In the genomic region with DNA sequence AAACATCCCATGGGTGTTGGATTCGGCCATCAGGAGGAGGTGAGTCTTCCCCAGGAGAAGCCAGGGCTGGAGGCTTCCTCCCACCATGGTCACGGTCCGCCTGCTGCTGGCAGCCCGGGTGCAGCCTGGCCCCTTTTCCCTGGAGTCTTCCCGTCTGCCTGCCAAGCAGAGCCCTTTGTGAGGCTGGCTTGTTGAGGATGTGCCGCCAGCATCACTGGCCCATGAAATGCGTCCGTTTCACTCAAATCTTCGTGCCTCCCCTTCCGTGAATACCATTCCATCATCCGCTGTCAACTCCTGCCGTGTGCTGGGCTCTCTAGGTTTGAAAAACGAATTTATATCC, we compare ENCODE assay signal across 17 cellular contexts. TPM values are rescaled to one million over a fixed set of nuclear protein-coding genes. Genes with fewer than 3 reads are reported as not detected.
"Had no signal": no experiment of that assay in that cellular context is flagged by ENCODE, and none has a peak within 500 bp of the region (broad histone marks: within the 10 kb centered on the region; RNA-seq: fewer than 3 reads in every experiment).

No MANE protein-coding gene starts in this region.

- FAIRE-seq: frontal cortex, kidney, pancreas had no signal

- ATAC-seq: activated CD8-positive, alpha-beta T cell treated with anti-CD3 and anti-CD28 coated beads, Interleukin-2, amount 10 ng/mL, durations not matched to agents 7 days and 5 days; activated T-cell treated with anti-CD3 and anti-CD28 coated beads, Interleukin-2, amount 50 U/mL, for 72 hours; body of pancreas; left ventricle myocardium superior; pancreas; upper lobe of right lung had no signal

- H3K9me3 Mint-ChIP-seq: activated naive CD8-positive, alpha-beta T cell treated with anti-CD3 and anti-CD28 coated beads, Interleukin-2, amount 10 ng/mL, durations not matched to agents 7 days and 5 days; activated T-cell treated with anti-CD3 and anti-CD28 coated beads, Interleukin-2, amount 50 U/mL, for 72 hours had no signal

- H3K27me3 Mint-ChIP-seq: activated naive CD8-positive, alpha-beta T cell treated with anti-CD3 and anti-CD28 coated beads, Interleukin-2, amount 10 ng/mL, durations not matched to agents 7 days and 5 days had no signal

- H3K4me3 ChIP-seq: body of pancreas, pancreas, upper lobe of right lung had no signal

- H3K27ac Mint-ChIP-seq: activated CD8-positive, alpha-beta T cell treated with anti-CD3 and anti-CD28 coated beads, Interleukin-2, amount 10 ng/mL, durations not matched to agents 7 days and 5 days; activated naive CD8-positive, alpha-beta T cell treated with anti-CD3 and anti-CD28 coated beads, Interleukin-2, amount 10 ng/mL, durations not matched to agents 7 days and 5 days; activated T-cell treated with anti-CD3 and anti-CD28 coated beads, Interleukin-2, amount 50 U/mL, for 72 hours had no signal

- H3K4me3 Mint-ChIP-seq: activated CD8-positive, alpha-beta T cell treated with anti-CD3 and anti-CD28 coated beads, Interleukin-2, amount 10 ng/mL, durations not matched to agents 7 days and 5 days; activated naive CD8-positive, alpha-beta T cell treated with anti-CD3 and anti-CD28 coated beads, Interleukin-2, amount 10 ng/mL, durations not matched to agents 7 days and 5 days; activated T-cell treated with anti-CD3 and anti-CD28 coated beads, Interleukin-2, amount 50 U/mL, for 72 hours had no signal

- H3K9me3 ChIP-seq: body of pancreas, pancreas, upper lobe of right lung had no signal

- H3K27ac ChIP-seq: body of pancreas, pancreas, upper lobe of right lung had no signal

- H3K27me3 ChIP-seq: body of pancreas, pancreas, upper lobe of right lung had no signal

- DNase-seq: activated CD4-positive, alpha-beta T cell treated with anti-CD3 and anti-CD28 coated beads for 48 hours; activated CD4-positive, CD25-positive, alpha-beta regulatory T cell; activated CD8-positive, alpha-beta T cell treated with anti-CD3 and anti-CD28 coated beads, Interleukin-2, amount 10 ng/mL, durations not matched to agents 7 days and 5 days; activated gamma-delta T cell treated with Interleukin-2 at 50 U/mL for 16 hours; activated T-cell treated with anti-CD3 and anti-CD28 coated beads, Interleukin-2, amount 50 U/mL, for 72 hours; erythroblast; kidney; left ventricle myocardium superior; stimulated activated naive CD4-positive, alpha-beta T cell; T-helper 1 cell; T1000 had no signal

RNA-seq across cellular contexts. Expression of a gene that starts 30.9 kb away (rescaled TPM):
- total RNA-seq: dermis microvascular lymphatic vessel endothelial cell, frontal cortex, left ventricle myocardium superior had no signal
